Comparison of ENCODE assay signal across 8 cellular contexts in the genomic region with DNA sequence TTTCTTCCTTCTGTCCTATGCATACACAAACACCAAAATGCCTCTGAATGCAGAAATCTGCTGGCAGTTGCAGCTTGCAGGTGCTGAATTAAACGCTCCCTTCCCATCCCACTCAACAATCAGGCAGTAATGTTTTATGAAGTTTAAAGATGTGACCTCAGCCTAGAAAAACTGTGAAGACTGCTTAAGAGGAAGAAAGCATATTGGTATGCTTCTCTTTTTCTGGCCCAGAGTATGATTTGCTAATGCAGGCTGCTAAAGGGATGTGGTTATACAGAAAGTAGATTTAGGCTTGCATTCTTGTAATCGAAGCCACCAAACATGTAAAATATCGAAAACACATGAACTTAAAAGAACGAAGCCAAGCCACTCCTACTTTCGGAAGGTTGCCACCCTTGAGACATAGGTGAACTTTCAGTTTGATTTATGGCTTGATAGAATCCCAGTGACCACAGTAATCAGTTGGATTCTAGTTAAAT. TPM values are rescaled to one million over a fixed set of nuclear protein-coding genes. Genes with fewer than 3 reads are reported as not detected.
DNase-seq lines count a peak whose midpoint lies in the region; ATAC-seq and TF ChIP-seq lines count a peak whose summit lies in the region.

No MANE protein-coding gene starts in this region.

- WGBS in suprapubic skin: 25% methylated on average over 5 of the region's 5 CpGs

- no peaks in the 10 kb centered on the region for H3K9me3 Mint-ChIP-seq in HFFc6

- H3K4me3 Mint-ChIP-seq in HFFc6: no peak overlapping the region

- intact Hi-C loops in left cardiac atrium (cut with DNase I): no loop called here

- peaks cover 16% of the 10 kb centered on the region for H3K4me1 ChIP-seq in suprapubic skin

- H3K9me3 ChIP-seq in suprapubic skin: no peaks in the 10 kb centered on the region

- no peaks in the 10 kb centered on the region for H3K36me3 ChIP-seq in suprapubic skin

- no peaks in the 10 kb centered on the region for H3K27me3 ChIP-seq in suprapubic skin

- H3K4me1 Mint-ChIP-seq in HFFc6 (ENCODE audit: low read depth): peaks cover 23% of the 10 kb centered on the region

- H3K36me3 Mint-ChIP-seq in HFFc6 (ENCODE audit: low read depth): no peaks in the 10 kb centered on the region; the same call in 1 of the 2 replicates

- H3K27ac Mint-ChIP-seq in HFFc6: no peak overlapping the region

- no peak overlapping the region for H3K27ac ChIP-seq in suprapubic skin

- TF ChIP-seq CTCF in HFFc6 (IDR thresholded peaks at IDR 0.05): no peak
- no peak for TF ChIP-seq CTCF in suprapubic skin (IDR thresholded peaks at IDR 0.05)

- peaks cover 1% of the 10 kb centered on the region; the same call in 1 of the 2 replicates for H3K27me3 Mint-ChIP-seq in HFFc6 (ENCODE audit: insufficient read depth)

- TF ChIP-seq POLR2A in suprapubic skin (IDR thresholded peaks at IDR 0.05): no peak

- TF ChIP-seq EP300 in suprapubic skin (IDR thresholded peaks at IDR 0.05): no peak

- ATAC-seq in HG02623 (IDR thresholded peaks at IDR 0.05; ENCODE audit: unreplicated experiment) (peak; percentile 91), left cardiac atrium (peak; percentile 52 to 64)

- no peak overlapping the region for H3K4me3 ChIP-seq in suprapubic skin

- peak; percentile 12 for DNase-seq in activated CD4-positive, CD25-positive, alpha-beta regulatory T cell treated with anti-CD3 and anti-CD28 coated beads, Interleukin-2, amount 50 U/mL, for 16 hours (ENCODE audit: low read depth, low spot score)
- DNase-seq in activated CD4-positive, CD25-positive, alpha-beta regulatory T cell treated with anti-CD3 and anti-CD28 coated beads, Interleukin-2, amount 50 U/mL, for 72 hours: no peak
- DNase-seq in NOMO-1 treated with dmso at 0.1 percent for 144 hours (lab: John Stamatoyannopoulos, UW; ENCODE audit: unreplicated experiment): peak; percentile 43
- no peak for DNase-seq in left cardiac atrium
- no peak for DNase-seq in NCI-H187 (lab: John Stamatoyannopoulos, UW)
- no peak for DNase-seq in HFFc6
- no peak for DNase-seq in suprapubic skin (ENCODE audit: low spot score in 2 of 2)

RNA-seq across cellular contexts. Expression of gene MAP3K5, which starts 40.8 kb away (rescaled TPM):
- 1 to 10 TPM; 6.6 to 9.7 TPM for total RNA-seq in left cardiac atrium
- total RNA-seq in HFFc6 (2021; fragmentation: NEBNext Ultra II Directional; extraction: Animal tissue kit (Norgen Biotek cat#: 25700)): 10 to 100 TPM; 11.9 to 22.2 (median 19.1) TPM
- total RNA-seq in suprapubic skin: 10 to 100 TPM; 19.4 to 36.1 (median 21.1) TPM

Comparison
In these comparisons a context has a peak if more than half of its experiments do, and no peak if none do; other contexts are left out.
1. DNase-seq: peak in activated CD4-positive, CD25-positive, alpha-beta regulatory T cell treated with anti-CD3 and anti-CD28 coated beads, Interleukin-2, amount 50 U/mL, for 16 hours (single experiment) and NOMO-1 treated with dmso at 0.1 percent for 144 hours (single experiment); none in activated CD4-positive, CD25-positive, alpha-beta regulatory T cell treated with anti-CD3 and anti-CD28 coated beads, Interleukin-2, amount 50 U/mL, for 72 hours (single experiment), left cardiac atrium (single experiment), NCI-H187 (0 of 2), HFFc6 (single experiment) and suprapubic skin (0 of 2).